10 cellular contexts compared by ENCODE assay signal in the genomic region with DNA sequence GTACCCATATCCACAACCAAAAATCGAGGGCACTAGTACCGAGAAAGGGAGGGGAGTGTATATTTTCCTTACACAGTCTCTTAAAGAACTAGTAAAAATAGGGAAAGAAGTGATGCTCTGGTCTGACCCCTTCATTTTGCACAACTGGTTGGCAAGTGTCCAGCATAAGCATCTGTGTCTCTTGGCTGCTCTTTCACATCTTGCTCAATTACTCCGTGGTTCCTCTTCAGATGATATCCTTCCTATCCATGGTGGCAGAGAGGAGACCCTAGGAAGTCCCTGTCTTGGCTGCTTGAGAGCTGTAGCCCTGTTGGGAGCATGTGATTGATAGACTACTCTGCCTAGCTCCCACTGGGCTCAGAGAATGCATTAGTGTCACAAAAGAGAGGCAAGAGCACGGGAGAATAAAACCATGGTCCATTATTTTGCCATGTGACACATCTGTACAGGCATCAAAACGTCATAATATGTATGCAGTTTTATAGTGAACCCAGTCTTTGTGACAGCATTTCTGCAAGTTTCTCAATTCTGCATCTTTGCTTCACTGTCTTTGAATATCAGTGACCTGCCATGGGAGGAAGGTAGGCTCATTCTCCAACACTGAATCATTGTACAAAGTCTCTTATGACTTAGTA.
DNase-seq lines count a peak whose midpoint lies in the region; ATAC-seq and TF ChIP-seq lines count a peak whose summit lies in the region.
"Had no signal": no experiment of that assay in that cellular context is flagged by ENCODE, and none has a peak within 500 bp of the region (broad histone marks: within the 10 kb centered on the region; RNA-seq: fewer than 3 reads in every experiment).

No MANE protein-coding gene starts in this region.

- peaks cover 2% of the 10 kb centered on the region for H3K9me3 Mint-ChIP-seq in CD8-positive, alpha-beta T cell

- POLR2A ChIA-PET in CD8-positive, alpha-beta T cell (lab: Charles Lee) = no interaction called here

- H3K27ac ChIP-seq in CD8-positive, alpha-beta T cell (ENCODE audit: low read depth, low read length) = no peak overlapping the region
- no peak overlapping the region for H3K27ac ChIP-seq in WERI-Rb-1
- H3K27ac ChIP-seq: VCaP had no signal

- no peak overlapping the region for H3K4me3 Mint-ChIP-seq in CD8-positive, alpha-beta T cell

- H3K9me3 ChIP-seq in CD8-positive, alpha-beta T cell (ENCODE audit: low read length) = no peaks in the 10 kb centered on the region
- H3K9me3 ChIP-seq in WERI-Rb-1 (ENCODE audit: severe bottlenecking) = peaks cover 3% of the 10 kb centered on the region

- CTCF ChIA-PET in CD8-positive, alpha-beta T cell (lab: Charles Lee) = interaction anchor here (2.5 to 5.7 kb wide), 2 partner anchors 26 to 218 kb away, joined by 8 to 27 read pairs; no protein-coding TSS in a partner anchor

- H3K36me3 ChIP-seq in CD8-positive, alpha-beta T cell (ENCODE audit: insufficient read depth, low read length) = no peaks in the 10 kb centered on the region
- no peaks in the 10 kb centered on the region for H3K36me3 ChIP-seq in WERI-Rb-1

- no peaks in the 10 kb centered on the region for H3K27me3 Mint-ChIP-seq in CD8-positive, alpha-beta T cell (ENCODE audit: low read depth)

- H3K4me1 ChIP-seq in CD8-positive, alpha-beta T cell (ENCODE audit: insufficient read depth, low read length) = peaks cover 17% of the 10 kb centered on the region

- H3K4me1 Mint-ChIP-seq in CD8-positive, alpha-beta T cell (ENCODE audit: low read depth) = peaks cover 27% of the 10 kb centered on the region

- no peak for ATAC-seq in CD8-positive, alpha-beta T cell
- no peak for ATAC-seq in GM19395 (IDR thresholded peaks at IDR 0.05; ENCODE audit: unreplicated experiment)

- DNase-seq in Kasumi-1 (lab: John Stamatoyannopoulos, UW) = peak; percentile 20 to 25
- DNase-seq in amniotic epithelial cell (ENCODE audit: low read depth) = peak; percentile 57
- DNase-seq in kidney glomerular epithelial cell (lab: John Stamatoyannopoulos, UW) = peak; percentile 7
- peak; percentile 71 for DNase-seq in skeletal muscle cell (ENCODE audit: low read depth)
- no peak for DNase-seq in CD8-positive, alpha-beta T cell
- no peak for DNase-seq in WERI-Rb-1
- DNase-seq: activated CD8-positive, alpha-beta memory T cell treated with anti-CD3 and anti-CD28 coated beads, Interleukin-2, amount 50 U/mL, for 4 hours; MM.1S had no signal

- H3K27ac Mint-ChIP-seq in CD8-positive, alpha-beta T cell = no peak overlapping the region

- intact Hi-C loops in CD8-positive, alpha-beta T cell (cut with DNase I, micrococcal nuclease) = no loop called here

- TF ChIP-seq CTCF in CD8-positive, alpha-beta T cell (IDR thresholded peaks at IDR 0.05) = no peak
- TF ChIP-seq CTCF in WERI-Rb-1 (IDR thresholded peaks at IDR 0.05; ENCODE audit: low read depth, low read length) = no peak

- no peaks in the 10 kb centered on the region for H3K36me3 Mint-ChIP-seq in CD8-positive, alpha-beta T cell

- no peak overlapping the region for H3K4me3 ChIP-seq in skeletal muscle cell (ENCODE audit: low read depth, low read length)
- H3K4me3 ChIP-seq in CD8-positive, alpha-beta T cell (ENCODE audit: low read depth, low read length) = no peak overlapping the region
- no peak overlapping the region for H3K4me3 ChIP-seq in WERI-Rb-1 (ENCODE audit: low read depth, low read length)

- no peaks in the 10 kb centered on the region for H3K27me3 ChIP-seq in CD8-positive, alpha-beta T cell (ENCODE audit: insufficient read depth, low read length)
- no peaks in the 10 kb centered on the region for H3K27me3 ChIP-seq in WERI-Rb-1 (ENCODE audit: insufficient read depth, low read depth, severe bottlenecking)

Comparison
In these comparisons a context has a peak if more than half of its experiments do, and no peak if none do; other contexts are left out.
1. DNase-seq: peak in Kasumi-1 (2 of 2), amniotic epithelial cell (single experiment), kidney glomerular epithelial cell (single experiment) and skeletal muscle cell (single experiment); none in CD8-positive, alpha-beta T cell (0 of 7) and WERI-Rb-1 (single experiment).